In genomic region chr9:111896942-111897830, GRCh38 we compare ENCODE assay signal across 8 cellular contexts. TPM values are rescaled to one million over a fixed set of nuclear protein-coding genes. Genes with fewer than 3 reads are reported as not detected.
A peak's percentile ranks its signal among the peaks of the same experiment; 100 is the strongest.
DNase-seq lines count a peak whose midpoint lies in the region; ATAC-seq and TF ChIP-seq lines count a peak whose summit lies in the region.

No MANE protein-coding gene starts in this region.

- peaks cover 53% of the 10 kb centered on the region for H3K4me1 ChIP-seq in OCI-LY1 (ENCODE audit: insufficient read depth, low read length, severe bottlenecking)

- H3K4me2 ChIP-seq in OCI-LY1 (ENCODE audit: low read length), result peak overlapping the region; percentile 80

- no peak overlapping the region for H3K27ac Mint-ChIP-seq in activated naive CD4-positive, alpha-beta T cell treated with anti-CD3 and anti-CD28 coated beads, Interleukin-2, amount 50 U/mL, for 24 hours

- no peaks in the 10 kb centered on the region for H3K36me3 Mint-ChIP-seq in activated naive CD4-positive, alpha-beta T cell treated with anti-CD3 and anti-CD28 coated beads, Interleukin-2, amount 50 U/mL, for 24 hours

- peaks cover 14% of the 10 kb centered on the region for H3K4me1 Mint-ChIP-seq in activated naive CD4-positive, alpha-beta T cell treated with anti-CD3 and anti-CD28 coated beads, Interleukin-2, amount 50 U/mL, for 24 hours

- intact Hi-C loops in cardiac septum (cut with DNase I), result loop anchor here (2.0 to 10.0 kb wide), 4 partner anchors 118 to 435 kb away; partner anchors contain the start of gene PTBP3

- peaks cover 4% of the 10 kb centered on the region; the same call in 1 of the 2 replicates for H3F3A ChIP-seq in OCI-LY1 (ENCODE audit: insufficient read depth, low read length)

- H3K4me3 Mint-ChIP-seq in activated naive CD4-positive, alpha-beta T cell treated with anti-CD3 and anti-CD28 coated beads, Interleukin-2, amount 50 U/mL, for 24 hours, result peak overlapping the region; percentile 48

- DNase-seq in AG20443 (ENCODE audit: low spot score) (peak; percentile 36), cardiac septum (ENCODE audit: low spot score) (peak; percentile 87), pons (ENCODE audit: low spot score) (peak; percentile 51), HT-29 (ENCODE audit: low spot score) (no peak)

- H3K27me3 Mint-ChIP-seq in activated naive CD4-positive, alpha-beta T cell treated with anti-CD3 and anti-CD28 coated beads, Interleukin-2, amount 50 U/mL, for 24 hours, result no peaks in the 10 kb centered on the region

- H2AFZ ChIP-seq in OCI-LY1 (ENCODE audit: low read length), result no peak overlapping the region

- peak overlapping the region; percentile 70 for H3K9ac ChIP-seq in OCI-LY1 (ENCODE audit: low read length)

- H3K27ac ChIP-seq in OCI-LY1 (ENCODE audit: low read depth, low read length, poor library complexity, severe bottlenecking), result peak overlapping the region; percentile 77

- H3K36me3 ChIP-seq in OCI-LY1 (ENCODE audit: insufficient read depth, low read length), result peaks cover 15% of the 10 kb centered on the region

- ATAC-seq in GM18861 (IDR thresholded peaks at IDR 0.05; ENCODE audit: unreplicated experiment) (peak; percentile 29), HG03045 (IDR thresholded peaks at IDR 0.05; ENCODE audit: unreplicated experiment) (peak; percentile 51)

- H3K9me2 ChIP-seq in OCI-LY1 (ENCODE audit: low read depth, low read length), result no peaks in the 10 kb centered on the region

- no peaks in the 10 kb centered on the region for H4K20me1 ChIP-seq in OCI-LY1 (ENCODE audit: insufficient read depth, low read length)

- peaks cover 48% of the 10 kb centered on the region for H3K79me2 ChIP-seq in OCI-LY1 (ENCODE audit: insufficient read depth, low read length)

- no peaks in the 10 kb centered on the region for H3K9me3 Mint-ChIP-seq in activated naive CD4-positive, alpha-beta T cell treated with anti-CD3 and anti-CD28 coated beads, Interleukin-2, amount 50 U/mL, for 24 hours

- H3K9me3 ChIP-seq in OCI-LY1 (ENCODE audit: low read length), result no peaks in the 10 kb centered on the region

- TF ChIP-seq CTCF in OCI-LY1 (IDR thresholded peaks at IDR 0.05; ENCODE audit: low read length), result 0 out of 2 replicates have a peak, but pooled peaks have one; percentile 5

- H3K27me3 ChIP-seq in OCI-LY1 (ENCODE audit: insufficient read depth, low read length), result no peaks in the 10 kb centered on the region

- peak overlapping the region; percentile 92 for H3K4me3 ChIP-seq in OCI-LY1 (ENCODE audit: low read depth, low read length, poor library complexity, severe bottlenecking)

RNA-seq across cellular contexts. Expression of gene UGCG, which starts 0.6 kb away (rescaled TPM):
- total RNA-seq in cardiac septum, result 28.6 TPM
- 23.9 and 38.0 TPM in 2 replicates for total RNA-seq in HT-29 (2014; rRNA removed; shearing (Covaris generic))
